Comparison of ENCODE assay signal across 1 cellular context in the genomic region with DNA sequence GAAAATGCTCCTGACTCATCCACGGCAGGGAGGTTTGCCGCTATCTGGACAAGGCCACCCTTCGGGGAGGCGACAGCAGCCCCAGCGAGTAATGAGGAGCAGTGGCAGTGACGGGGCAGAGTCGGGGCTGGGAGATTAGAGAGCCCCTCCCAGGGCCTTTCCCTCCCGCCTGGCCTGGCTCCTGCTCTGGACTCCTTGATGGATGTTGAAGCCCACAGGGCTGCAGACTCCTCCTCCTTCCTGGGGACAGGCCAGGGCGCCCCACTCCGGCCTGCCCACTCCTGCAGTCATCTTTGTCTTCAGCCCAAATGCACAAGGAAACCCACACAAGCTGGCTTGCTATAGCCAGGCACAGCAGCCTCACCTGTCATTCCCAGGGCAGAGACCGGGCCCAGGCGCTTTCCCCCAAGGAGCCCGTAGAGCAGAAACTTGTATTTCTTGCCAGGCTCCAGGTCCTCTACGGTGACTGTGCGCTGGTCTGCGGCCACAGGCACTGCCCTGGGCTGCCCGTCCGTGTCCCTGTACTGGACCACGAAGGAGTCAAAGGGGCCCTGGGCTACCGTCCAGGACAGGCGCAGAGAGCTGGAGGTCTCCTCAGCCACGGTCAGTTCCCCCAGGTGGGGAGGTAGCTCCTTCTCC.
A peak's percentile ranks its signal among the peaks of the same experiment; 100 is the strongest.
TF ChIP-seq lines count a peak whose summit lies in the region.

No MANE protein-coding gene starts in this region.

TF ChIP-seq in K562, 482 proteins besides CTCF, POLR2A, EP300 and RAD21 (continued from another document):
- TF ChIP-seq, protein P1, sequence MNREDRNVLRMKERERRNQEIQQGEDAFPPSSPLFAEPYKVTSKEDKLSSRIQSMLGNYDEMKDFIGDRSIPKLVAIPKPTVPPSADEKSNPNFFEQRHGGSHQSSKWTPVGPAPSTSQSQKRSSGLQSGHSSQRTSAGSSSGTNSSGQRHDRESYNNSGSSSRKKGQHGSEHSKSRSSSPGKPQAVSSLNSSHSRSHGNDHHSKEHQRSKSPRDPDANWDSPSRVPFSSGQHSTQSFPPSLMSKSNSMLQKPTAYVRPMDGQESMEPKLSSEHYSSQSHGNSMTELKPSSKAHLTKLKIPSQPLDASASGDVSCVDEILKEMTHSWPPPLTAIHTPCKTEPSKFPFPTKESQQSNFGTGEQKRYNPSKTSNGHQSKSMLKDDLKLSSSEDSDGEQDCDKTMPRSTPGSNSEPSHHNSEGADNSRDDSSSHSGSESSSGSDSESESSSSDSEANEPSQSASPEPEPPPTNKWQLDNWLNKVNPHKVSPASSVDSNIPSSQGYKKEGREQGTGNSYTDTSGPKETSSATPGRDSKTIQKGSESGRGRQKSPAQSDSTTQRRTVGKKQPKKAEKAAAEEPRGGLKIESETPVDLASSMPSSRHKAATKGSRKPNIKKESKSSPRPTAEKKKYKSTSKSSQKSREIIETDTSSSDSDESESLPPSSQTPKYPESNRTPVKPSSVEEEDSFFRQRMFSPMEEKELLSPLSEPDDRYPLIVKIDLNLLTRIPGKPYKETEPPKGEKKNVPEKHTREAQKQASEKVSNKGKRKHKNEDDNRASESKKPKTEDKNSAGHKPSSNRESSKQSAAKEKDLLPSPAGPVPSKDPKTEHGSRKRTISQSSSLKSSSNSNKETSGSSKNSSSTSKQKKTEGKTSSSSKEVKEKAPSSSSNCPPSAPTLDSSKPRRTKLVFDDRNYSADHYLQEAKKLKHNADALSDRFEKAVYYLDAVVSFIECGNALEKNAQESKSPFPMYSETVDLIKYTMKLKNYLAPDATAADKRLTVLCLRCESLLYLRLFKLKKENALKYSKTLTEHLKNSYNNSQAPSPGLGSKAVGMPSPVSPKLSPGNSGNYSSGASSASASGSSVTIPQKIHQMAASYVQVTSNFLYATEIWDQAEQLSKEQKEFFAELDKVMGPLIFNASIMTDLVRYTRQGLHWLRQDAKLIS (CRISPR knock-in tag; IDR thresholded peaks at IDR 0.05), result no peak
- no peak for TF ChIP-seq MYC (IDR thresholded peaks at IDR 0.05; ENCODE audit: low read depth, low read length)
- TF ChIP-seq MYC (CRISPR knock-in tag; IDR thresholded peaks at IDR 0.05; ENCODE audit: borderline replicate concordance, low read depth), result 0 out of 2 replicates have a peak, but pooled peaks have one; percentile 42
- peak; percentile 46 for TF ChIP-seq CREM (IDR thresholded peaks at IDR 0.05; ENCODE audit: low read depth)
- no peak for TF ChIP-seq CTCFL (IDR thresholded peaks at IDR 0.05; ENCODE audit: borderline replicate concordance, insufficient read depth, low read depth, low read length, poor library complexity, severe bottlenecking)
- no peak for TF ChIP-seq NFXL1 (CRISPR knock-in tag; IDR thresholded peaks at IDR 0.05)
- no peak for TF ChIP-seq MCM3 (IDR thresholded peaks at IDR 0.05)
- TF ChIP-seq, protein P2, sequence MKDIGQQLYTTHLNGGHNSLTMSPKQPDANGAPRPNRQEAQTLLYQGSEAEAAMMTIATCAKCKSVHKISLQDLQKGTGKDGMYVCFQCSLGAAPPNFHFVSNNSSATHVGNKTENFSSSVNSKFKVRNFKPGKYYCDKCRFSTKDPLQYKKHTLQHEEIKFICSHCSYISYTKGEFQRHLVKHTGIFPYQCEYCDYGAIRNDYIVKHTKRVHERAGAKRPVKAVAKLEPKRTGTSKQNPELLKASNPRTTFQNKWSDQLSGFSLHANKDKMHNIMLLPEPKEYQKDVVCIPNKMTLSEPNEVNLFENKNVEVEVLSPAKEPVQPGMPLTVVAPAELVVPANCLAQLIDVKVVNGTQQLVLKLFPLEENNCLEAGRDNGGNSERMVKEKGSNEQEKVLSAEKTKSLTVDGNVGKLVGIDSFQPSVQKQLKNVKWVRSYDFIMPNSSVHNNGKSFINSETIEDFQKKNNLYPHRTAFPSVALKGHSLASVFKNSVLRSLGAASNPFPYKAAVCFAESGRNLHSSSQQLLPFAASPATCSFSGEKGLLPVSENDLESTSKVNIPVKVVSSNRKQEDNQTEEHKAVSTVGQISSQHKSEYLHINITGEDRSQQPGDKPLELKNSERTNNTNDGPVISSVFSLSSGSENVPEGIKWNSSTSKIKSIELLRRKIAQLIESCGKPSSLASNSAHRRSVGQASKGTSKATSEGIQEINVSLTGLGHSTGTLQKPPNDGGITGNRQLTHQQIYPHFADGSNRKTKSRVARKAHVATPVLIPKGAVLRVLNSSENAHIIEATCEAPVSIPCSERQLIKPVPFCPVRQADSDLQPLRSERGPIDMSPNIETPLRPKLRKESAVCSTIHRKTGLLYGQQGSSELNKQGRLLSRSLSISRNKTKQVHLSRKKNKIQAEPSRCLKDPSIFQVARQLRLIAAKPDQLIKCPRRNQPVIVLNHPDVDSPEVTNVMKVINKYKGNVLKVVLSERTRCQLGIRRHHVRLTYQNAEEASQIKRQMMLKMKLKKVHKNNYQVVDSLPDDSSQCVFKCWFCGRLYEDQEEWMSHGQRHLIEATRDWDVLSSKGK (CRISPR knock-in tag; IDR thresholded peaks at IDR 0.05), result no peak
- TF ChIP-seq SPI1 (IDR thresholded peaks at IDR 0.05; ENCODE audit: borderline replicate concordance, low read depth, low read length), result no peak
- no peak for TF ChIP-seq STAG1 (CRISPR knock-in tag; IDR thresholded peaks at IDR 0.05; ENCODE audit: borderline replicate concordance)
- TF ChIP-seq SAP30 (IDR thresholded peaks at IDR 0.05; ENCODE audit: borderline replicate concordance, insufficient read depth, low read depth, low read length, poor library complexity, severe bottlenecking), result no peak
- TF ChIP-seq RB1 (IDR thresholded peaks at IDR 0.05; ENCODE audit: low read depth), result peak; percentile 7; the same call in 1 of the 2 replicates
- no peak for TF ChIP-seq ZNF253 (CRISPR knock-in tag; conservative IDR thresholded peaks at IDR 0.05)
- peak; percentile 34; the same call in 1 of the 2 replicates for TF ChIP-seq KLF13 (tag; IDR thresholded peaks at IDR 0.05; ENCODE audit: borderline replicate concordance, low read depth)
- TF ChIP-seq ZNF124 (CRISPR knock-in tag; IDR thresholded peaks at IDR 0.05), result no peak
- peak in 1 of 2 experiments; percentile 12; a peak in 1 of 4 replicates for TF ChIP-seq MNT (conservative IDR thresholded peaks at IDR 0.05)
- peak; percentile 63; the same call in 1 of the 2 replicates for TF ChIP-seq ZNF395 (CRISPR knock-in tag; IDR thresholded peaks at IDR 0.05)
- no peak for TF ChIP-seq SIX5 (IDR thresholded peaks at IDR 0.05; ENCODE audit: borderline replicate concordance in 1 of 2, insufficient read depth in 1 of 2, low read depth in 1 of 2, low read length in 2 of 2)
- no peak for TF ChIP-seq SMAD3 (CRISPR knock-in tag; conservative IDR thresholded peaks at IDR 0.05)
- no peak for TF ChIP-seq DIDO1 (tag; IDR thresholded peaks at IDR 0.05; ENCODE audit: low read depth)
- TF ChIP-seq MYNN (IDR thresholded peaks at IDR 0.05), result no peak
- no peak for TF ChIP-seq MYNN (CRISPR knock-in tag; IDR thresholded peaks at IDR 0.05)
- TF ChIP-seq PML (IDR thresholded peaks at IDR 0.05; ENCODE audit: low read length), result no peak
- TF ChIP-seq ZC3H4 (CRISPR knock-in tag; IDR thresholded peaks at IDR 0.05; ENCODE audit: borderline replicate concordance), result no peak
- TF ChIP-seq TRIM24 (IDR thresholded peaks at IDR 0.05), result no peak
- TF ChIP-seq ESRRB (CRISPR knock-in tag; IDR thresholded peaks at IDR 0.05; ENCODE audit: borderline replicate concordance), result no peak
- no peak for TF ChIP-seq ZNF717 (CRISPR knock-in tag; IDR thresholded peaks at IDR 0.05)
- TF ChIP-seq ERF (CRISPR knock-in tag; IDR thresholded peaks at IDR 0.05), result peak; percentile 80; the same call in 1 of the 2 replicates
- TF ChIP-seq DEAF1 (CRISPR knock-in tag; IDR thresholded peaks at IDR 0.05), result no peak
- TF ChIP-seq ZNF586 (CRISPR knock-in tag; conservative IDR thresholded peaks at IDR 0.05), result no peak
- no peak for TF ChIP-seq DDX20 (tag; IDR thresholded peaks at IDR 0.05; ENCODE audit: low read depth)
- TF ChIP-seq ZNF57 (CRISPR knock-in tag; IDR thresholded peaks at IDR 0.05), result no peak
- TF ChIP-seq BDP1 (IDR thresholded peaks at IDR 0.05; ENCODE audit: insufficient read depth, insufficient read length), result no peak
- no peak for TF ChIP-seq NFATC3 (IDR thresholded peaks at IDR 0.05)
- TF ChIP-seq PHF20 (IDR thresholded peaks at IDR 0.05; ENCODE audit: partially characterized antibody), result no peak
- TF ChIP-seq RBM39 (optimal IDR thresholded peaks at IDR 0.05; ENCODE audit: low read depth, low read length), result no peak
- no peak for TF ChIP-seq KLF1 (tag; IDR thresholded peaks at IDR 0.05)
- TF ChIP-seq NFIX (CRISPR knock-in tag; IDR thresholded peaks at IDR 0.05; ENCODE audit: low read depth), result no peak
- no peak for TF ChIP-seq MED1 (CRISPR knock-in tag; IDR thresholded peaks at IDR 0.05; ENCODE audit: borderline replicate concordance)
